11 cellular contexts compared by ENCODE assay signal in the genomic region with DNA sequence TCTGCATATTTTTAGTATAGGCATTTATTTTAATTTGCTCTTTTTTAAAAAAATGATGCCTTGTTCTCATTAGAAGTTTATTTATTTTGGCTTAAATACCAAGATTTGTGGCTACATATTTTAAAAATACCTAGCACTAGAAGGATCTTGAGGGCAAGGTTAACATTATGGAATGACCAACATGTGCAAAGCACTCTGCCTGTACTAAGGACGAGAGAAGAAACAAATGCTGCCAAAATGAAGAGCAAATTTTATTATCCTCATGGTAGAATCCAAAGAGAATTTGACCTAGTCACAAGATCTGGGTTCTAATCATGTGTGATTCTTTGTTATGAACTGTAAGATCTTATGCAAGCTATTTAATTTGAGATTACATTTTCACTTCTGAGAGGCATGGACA. TPM values are rescaled to one million over a fixed set of nuclear protein-coding genes. Genes with fewer than 3 reads are reported as not detected.
DNase-seq lines count a peak whose midpoint lies in the region; TF ChIP-seq lines count a peak whose summit lies in the region.
"Had no signal": no experiment of that assay in that cellular context is flagged by ENCODE, and none has a peak within 500 bp of the region (broad histone marks: within the 10 kb centered on the region; RNA-seq: fewer than 3 reads in every experiment).

No MANE protein-coding gene starts in this region.

- WGBS in testis, 2 donors = 8 to 18% methylated on average over 1 of the region's 1 CpG

- H3K27ac ChIP-seq in coronary artery (no peak overlapping the region), osteoblast (ENCODE audit: low read depth, low read length) (no peak overlapping the region), testis (peak overlapping the region in 1 of 2 donors; percentile 100)
- H3K27ac ChIP-seq: SJCRH30 had no signal

- no peaks in the 10 kb centered on the region for H3K27me3 Mint-ChIP-seq in T-helper 1 cell treated with Interleukin-12 subunit alpha and Interleukin-12 subunit beta and Interleukin-4 antibody, amounts not matched to agents 30 μg/mL and 1 μg/mL, for 36 hours (ENCODE audit: low read depth)

- no peak overlapping the region for H2AFZ ChIP-seq in osteoblast (ENCODE audit: low read length)

- peaks cover 15% of the 10 kb centered on the region for H3K36me3 Mint-ChIP-seq in T-helper 1 cell treated with Interleukin-12 subunit alpha and Interleukin-12 subunit beta and Interleukin-4 antibody, amounts not matched to agents 30 μg/mL and 1 μg/mL, for 36 hours (ENCODE audit: low read depth)

- DNase-seq in T-helper 1 cell (no peak), MG63 (no peak), coronary artery (ENCODE audit: low spot score) (no peak), osteoblast (ENCODE audit: insufficient read length, low spot score, missing footprints) (no peak), DMS153 (lab: John Stamatoyannopoulos, UW) (no peak), activated gamma-delta T cell (lab: John Stamatoyannopoulos, UW) (no peak), testis (no peak)
- DNase-seq: 8988T, retina, SJCRH30 had no signal

- peak overlapping the region; percentile 87 for H3K4me2 ChIP-seq in osteoblast (ENCODE audit: insufficient read depth, low read length)

- intact Hi-C loops in testis (cut with DNase I; ENCODE audit: low total_unique reads) = no loop called here

- H3K36me3 ChIP-seq in MG63 = peaks cover 30% of the 10 kb centered on the region
- H3K36me3 ChIP-seq in osteoblast (ENCODE audit: insufficient read depth, low read length) = peaks cover 10% of the 10 kb centered on the region
- no peaks in the 10 kb centered on the region for H3K36me3 ChIP-seq in testis (ENCODE audit: low read depth, missing control alignments)

- no peaks in the 10 kb centered on the region for H3K27me3 ChIP-seq in MG63
- no peaks in the 10 kb centered on the region for H3K27me3 ChIP-seq in osteoblast (ENCODE audit: insufficient read depth, low read length)
- no peaks in the 10 kb centered on the region for H3K27me3 ChIP-seq in testis
- H3K27me3 ChIP-seq: SJCRH30 had no signal

- H3K79me2 ChIP-seq in osteoblast (ENCODE audit: insufficient read depth, low read length) = peaks cover 75% of the 10 kb centered on the region

- peak overlapping the region; percentile 15 for H3K4me3 Mint-ChIP-seq in T-helper 1 cell treated with Interleukin-12 subunit alpha and Interleukin-12 subunit beta and Interleukin-4 antibody, amounts not matched to agents 30 μg/mL and 1 μg/mL, for 36 hours

- peaks cover 56% of the 10 kb centered on the region for H3K4me1 Mint-ChIP-seq in T-helper 1 cell treated with Interleukin-12 subunit alpha and Interleukin-12 subunit beta and Interleukin-4 antibody, amounts not matched to agents 30 μg/mL and 1 μg/mL, for 36 hours (ENCODE audit: low read depth)

- H3K9me3 Mint-ChIP-seq in T-helper 1 cell treated with Interleukin-12 subunit alpha and Interleukin-12 subunit beta and Interleukin-4 antibody, amounts not matched to agents 30 μg/mL and 1 μg/mL, for 36 hours = no peaks in the 10 kb centered on the region

- peaks cover 58% of the 10 kb centered on the region for H4K20me1 ChIP-seq in osteoblast (ENCODE audit: insufficient read depth, low read length)

- H3K9me3 ChIP-seq in MG63 (no peaks in the 10 kb centered on the region), osteoblast (ENCODE audit: low read depth, low read length) (no peaks in the 10 kb centered on the region), testis (no peaks in the 10 kb centered on the region)
- H3K9me3 ChIP-seq: SJCRH30 had no signal

- no peak overlapping the region for H3K27ac Mint-ChIP-seq in T-helper 1 cell treated with Interleukin-12 subunit alpha and Interleukin-12 subunit beta and Interleukin-4 antibody, amounts not matched to agents 30 μg/mL and 1 μg/mL, for 36 hours

- no peak for TF ChIP-seq CTCF in coronary artery (IDR thresholded peaks at IDR 0.05)
- no peak for TF ChIP-seq CTCF in osteoblast (IDR thresholded peaks at IDR 0.05; ENCODE audit: extremely low read depth, low read depth, low read length)
- no peak for TF ChIP-seq CTCF in testis (IDR thresholded peaks at IDR 0.05)

- TF ChIP-seq POLR2A in testis (IDR thresholded peaks at IDR 0.05) = no peak

- H3K4me1 ChIP-seq in osteoblast (ENCODE audit: insufficient read depth, low read length) (peaks cover 26% of the 10 kb centered on the region), testis (peaks cover 17% of the 10 kb centered on the region)

- H3K4me3 ChIP-seq in MG63 (peak overlapping the region; percentile 81), coronary artery (peak overlapping the region; percentile 96), osteoblast (ENCODE audit: insufficient read depth, low read length) (no peak overlapping the region), testis (no peak overlapping the region)

RNA-seq across cellular contexts. Expression of a gene that starts 2.8 kb away (rescaled TPM):
- total RNA-seq in MG63 (2014; rRNA removed; shearing (Covaris generic); ENCODE audit: low replicate concordance) = 53.1 and 59.3 TPM in 2 replicates
- total RNA-seq in osteoblast (116 and 130 TPM in 2 replicates), testis (100 to 1,000 TPM; 125 to 131 TPM)
- 88.4 TPM for polyA plus RNA-seq in testis (ENCODE audit: insufficient read depth, low read depth, low replicate concordance)

Comparison
In these comparisons a context has a peak if more than half of its experiments do, and no peak if none do; other contexts are left out.
1. H3K4me3 ChIP-seq: peak in MG63 (single experiment) and coronary artery (single experiment); none in osteoblast (single experiment) and testis (0 of 2).